In the genomic region with DNA sequence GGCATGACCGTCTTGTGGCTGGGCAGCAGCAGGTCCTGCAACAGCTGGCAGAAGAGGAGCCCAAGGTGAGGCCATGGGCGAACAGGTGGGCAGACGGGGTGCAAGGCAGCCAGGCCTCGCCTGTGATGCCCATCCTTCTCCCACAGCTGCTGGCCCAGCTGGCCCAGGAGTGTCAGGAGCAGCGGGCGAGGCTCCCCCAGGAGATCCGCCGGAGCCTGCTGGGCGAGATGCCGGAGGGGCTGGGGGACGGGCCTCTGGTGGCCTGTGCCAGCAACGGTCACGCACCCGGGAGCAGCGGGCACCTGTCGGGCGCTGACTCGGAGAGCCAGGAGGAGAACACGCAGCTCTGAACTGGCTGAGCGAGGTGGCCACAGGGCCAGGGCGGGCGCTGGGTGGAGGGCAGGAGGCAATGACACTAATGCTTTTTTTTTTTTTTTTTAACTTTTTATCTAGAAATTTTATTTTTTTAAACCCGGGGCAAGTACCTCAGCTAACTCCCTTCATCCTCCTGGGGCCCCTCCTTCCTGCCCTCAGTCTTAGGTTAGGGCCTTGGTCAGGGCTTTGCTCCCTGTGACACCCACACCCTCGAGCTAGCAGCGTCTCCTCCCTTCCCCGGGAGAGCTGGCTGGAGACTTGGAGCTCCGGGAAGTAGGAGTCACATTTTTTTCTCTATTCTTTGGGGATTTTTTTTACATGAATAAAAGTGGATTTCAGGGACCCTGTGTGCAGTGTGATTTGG, we compare ENCODE assay signal across 12 cellular contexts. TPM values are rescaled to one million over a fixed set of nuclear protein-coding genes. Genes with fewer than 3 reads are reported as not detected.
DNase-seq lines count a peak whose midpoint lies in the region; ATAC-seq and TF ChIP-seq lines count a peak whose summit lies in the region.
"Had no signal": no experiment of that assay in that cellular context is flagged by ENCODE, and none has a peak within 500 bp of the region (broad histone marks: within the 10 kb centered on the region; RNA-seq: fewer than 3 reads in every experiment).

No MANE protein-coding gene starts in this region.

- H3K4me3 ChIP-seq in adrenal gland (no peak overlapping the region), tibial nerve (no peak overlapping the region)
- H3K4me3 ChIP-seq: right lobe of liver had no signal

- TF ChIP-seq CTCF in adrenal gland (IDR thresholded peaks at IDR 0.05) (no peak), mesothelial cell of epicardium (IDR thresholded peaks at IDR 0.05; ENCODE audit: unreplicated experiment) (no peak), tibial nerve (IDR thresholded peaks at IDR 0.05) (no peak)

- no peaks in the 10 kb centered on the region for H3K9me3 ChIP-seq in adrenal gland (replicated peaks in 1 of 3)
- H3K9me3 ChIP-seq in tibial nerve, result no peaks in the 10 kb centered on the region
- H3K9me3 ChIP-seq: right lobe of liver had no signal

- TF ChIP-seq POLR2A in adrenal gland (IDR thresholded peaks at IDR 0.05) (peak in 1 of 2 donors; percentile 23), tibial nerve (IDR thresholded peaks at IDR 0.05) (no peak)

- intact Hi-C loops in adrenal gland (cut with DNase I), result no loop called here

- peaks cover 27% of the 10 kb centered on the region for H3K4me1 Mint-ChIP-seq in activated T-cell treated with anti-CD3 and anti-CD28 coated beads, Interleukin-2, amount 50 U/mL, for 72 hours (ENCODE audit: low read depth)
- peaks cover 25% of the 10 kb centered on the region for H3K4me1 Mint-ChIP-seq in mesothelial cell of epicardium

- H3K36me3 ChIP-seq in adrenal gland (replicated peaks in 1 of 2) (peaks cover 0 to 41% of the 10 kb centered on the region in 2 donors), tibial nerve (peaks cover 0 to 50% (median 0%) of the 10 kb centered on the region in 3 donors)
- H3K36me3 ChIP-seq: right lobe of liver had no signal

- H3K36me3 Mint-ChIP-seq in activated T-cell treated with anti-CD3 and anti-CD28 coated beads, Interleukin-2, amount 50 U/mL, for 72 hours (ENCODE audit: insufficient read depth in 2 of 2), result peaks cover 0 to 7% of the 10 kb centered on the region in 2 donors
- H3K36me3 Mint-ChIP-seq in mesothelial cell of epicardium, result peaks cover 12% of the 10 kb centered on the region

- TF ChIP-seq EP300 in tibial nerve (IDR thresholded peaks at IDR 0.05), result no peak

- H3K4me1 ChIP-seq in adrenal gland (replicated peaks in 1 of 2) (peaks cover 30 to 42% of the 10 kb centered on the region in 2 donors), tibial nerve (peaks cover 0 to 36% (median 25%) of the 10 kb centered on the region in 4 donors)

- WGBS in adrenal gland, 4 donors, result 38 to 63% (median 52%) methylated on average over 13 to 27 of the region's 27 CpGs
- WGBS in tibial nerve, 2 donors, result 76 to 77% methylated on average over 27 of the region's 27 CpGs

- ATAC-seq in activated T-cell treated with anti-CD3 and anti-CD28 coated beads, Interleukin-2, amount 50 U/mL, for 72 hours (replicated peaks in 1 of 2), result no peak
- ATAC-seq: right lobe of liver had no signal

- DNase-seq in activated T-cell treated with anti-CD3 and anti-CD28 coated beads, Interleukin-2, amount 50 U/mL, for 72 hours, result no peak
- no peak for DNase-seq in activated T-cell treated with anti-CD3 and anti-CD28 coated beads, Interleukin-2, amount 50 U/mL, for 48 hours
- DNase-seq in adrenal gland (peak in 5 of 7 donors; percentile 64 to 76 (median 70)), mesothelial cell of epicardium (ENCODE audit: low spot score in 2 of 2, unreplicated experiment in 2 of 2) (no peak), tibial nerve (ENCODE audit: low spot score in 2 of 2) (no peak), NOMO-1 (lab: John Stamatoyannopoulos, UW; ENCODE audit: unreplicated experiment in 2 of 2) (no peak), NCI-H524 (lab: John Stamatoyannopoulos, UW) (no peak), SW 1271 (lab: John Stamatoyannopoulos, UW) (no peak)
- DNase-seq: activated naive CD4-positive, alpha-beta T cell treated with Interleukin-2 at 50 U/mL for 16 hours; T-helper 1 cell had no signal

- no peaks in the 10 kb centered on the region for H3K27me3 Mint-ChIP-seq in activated T-cell treated with anti-CD3 and anti-CD28 coated beads, Interleukin-2, amount 50 U/mL, for 72 hours (ENCODE audit: low read depth)
- no peaks in the 10 kb centered on the region for H3K27me3 Mint-ChIP-seq in mesothelial cell of epicardium (ENCODE audit: low read depth)

- no peaks in the 10 kb centered on the region for H3K9me3 Mint-ChIP-seq in activated T-cell treated with anti-CD3 and anti-CD28 coated beads, Interleukin-2, amount 50 U/mL, for 72 hours
- no peaks in the 10 kb centered on the region for H3K9me3 Mint-ChIP-seq in mesothelial cell of epicardium

- H3K27me3 ChIP-seq in adrenal gland (no peaks in the 10 kb centered on the region), tibial nerve (no peaks in the 10 kb centered on the region)
- H3K27me3 ChIP-seq: right lobe of liver had no signal

- H3K27ac ChIP-seq in adrenal gland (peak overlapping the region; percentile 94 to 97 (median 96)), tibial nerve (peak overlapping the region; percentile 29 to 96 (median 93))

- peak overlapping the region; percentile 42 to 90 for H3K4me3 Mint-ChIP-seq in activated T-cell treated with anti-CD3 and anti-CD28 coated beads, Interleukin-2, amount 50 U/mL, for 72 hours
- peak overlapping the region; percentile 10 for H3K4me3 Mint-ChIP-seq in mesothelial cell of epicardium

- no peak overlapping the region for H3K27ac Mint-ChIP-seq in activated T-cell treated with anti-CD3 and anti-CD28 coated beads, Interleukin-2, amount 50 U/mL, for 72 hours
- no peak overlapping the region for H3K27ac Mint-ChIP-seq in mesothelial cell of epicardium

RNA-seq across cellular contexts. Expression of a gene that starts 16.0 kb away (rescaled TPM):
- total RNA-seq in activated T-cell treated with anti-CD3 and anti-CD28 coated beads, Interleukin-2, amount 50 U/mL, for 72 hours, result 10 to 100 TPM in 1 of 2 donors, 1 to 10 TPM in 1; 9.1 to 10.5 TPM
- total RNA-seq in adrenal gland (10 to 100 TPM; 19.4 to 65.9 (median 46.2) TPM), mesothelial cell of epicardium (34.9 to 35.7 TPM (median 35.7 TPM) in 3 replicates), tibial nerve (10 to 100 TPM; 18.0 to 44.4 (median 27.1) TPM)
- polyA plus RNA-seq in adrenal gland, result 10 to 100 TPM in 2 of 3 donors, 1 to 10 TPM in 1; 6.6 to 89.5 (median 31.7) TPM

RNA-seq across cellular contexts. Expression of a gene that starts 17.1 kb away (rescaled TPM):
- 10 to 100 TPM; 35.2 to 35.7 TPM for total RNA-seq in activated T-cell treated with anti-CD3 and anti-CD28 coated beads, Interleukin-2, amount 50 U/mL, for 72 hours
- total RNA-seq in adrenal gland, result 100 to 1,000 TPM in 5 of 8 donors, 10 to 100 TPM in 3; 72.9 to 219 (median 104) TPM
- 100 to 1,000 TPM in 2 of 3 donors, 1 to 10 TPM in 1; 9.5 to 111 (median 102) TPM for polyA plus RNA-seq in adrenal gland
- total RNA-seq in mesothelial cell of epicardium, result 50.2 to 53.1 TPM (median 52.2 TPM) in 3 replicates
- total RNA-seq in tibial nerve, result 100 to 1,000 TPM; 110 to 143 (median 124) TPM

RNA-seq across cellular contexts. Expression of a gene that starts 18.3 kb away (rescaled TPM):
- 10 to 100 TPM; 57.1 to 67.4 TPM for total RNA-seq in activated T-cell treated with anti-CD3 and anti-CD28 coated beads, Interleukin-2, amount 50 U/mL, for 72 hours
- 10 to 100 TPM; 33.2 to 69.8 (median 48.6) TPM for total RNA-seq in adrenal gland
- 10 to 100 TPM; 16.0 to 41.5 (median 40.9) TPM for polyA plus RNA-seq in adrenal gland
- 43.8 to 45.1 TPM (median 44.6 TPM) in 3 replicates for total RNA-seq in mesothelial cell of epicardium
- total RNA-seq in tibial nerve, result 10 to 100 TPM; 12.5 to 25.7 (median 20.0) TPM

RNA-seq across cellular contexts. Expression of a gene that starts 20.6 kb away (rescaled TPM):
- 100 to 1,000 TPM; 121 to 149 TPM for total RNA-seq in activated T-cell treated with anti-CD3 and anti-CD28 coated beads, Interleukin-2, amount 50 U/mL, for 72 hours
- 100 to 1,000 TPM in 6 of 8 donors, 10 to 100 TPM in 2; 77.2 to 212 (median 131) TPM for total RNA-seq in adrenal gland
- polyA plus RNA-seq in adrenal gland, result 100 to 1,000 TPM in 2 of 3 donors, 10 to 100 TPM in 1; 85.1 to 331 (median 327) TPM
- total RNA-seq in mesothelial cell of epicardium, result 119 to 131 TPM (median 124 TPM) in 3 replicates
- 100 to 1,000 TPM in 1 of 4 donors, 10 to 100 TPM in 3; 79.7 to 187 (median 91.4) TPM for total RNA-seq in tibial nerve

RNA-seq across cellular contexts. Expression of a gene that starts 23.7 kb away (rescaled TPM):
- total RNA-seq in activated T-cell treated with anti-CD3 and anti-CD28 coated beads, Interleukin-2, amount 50 U/mL, for 72 hours, result under 1 TPM in 1 of 2 donors, not detected in 1; 0.35 TPM
- total RNA-seq in adrenal gland (under 1 TPM in 1 of 8 donors, not detected in 7; 0.54 TPM), mesothelial cell of epicardium (0.22 to 0.58 TPM (median 0.27 TPM) in 3 replicates), tibial nerve (1 to 10 TPM in 1 of 4 donors, not detected in 3; 1.2 TPM)
- under 1 TPM in 1 of 3 donors, not detected in 2; 0.10 TPM for polyA plus RNA-seq in adrenal gland
- total RNA-seq: glomerular endothelial cell, right lobe of liver had no signal

Comparison
In these comparisons a context has a peak if more than half of its experiments do, and no peak if none do; other contexts are left out.
1. DNase-seq: peak in adrenal gland (5 of 7); none in activated T-cell treated with anti-CD3 and anti-CD28 coated beads, Interleukin-2, amount 50 U/mL, for 72 hours (0 of 2), activated T-cell treated with anti-CD3 and anti-CD28 coated beads, Interleukin-2, amount 50 U/mL, for 48 hours (0 of 2), mesothelial cell of epicardium (0 of 2), tibial nerve (0 of 2), NOMO-1 (0 of 2), NCI-H524 (0 of 2) and SW 1271 (0 of 2).